Comparison of ENCODE assay signal across 12 cellular contexts in the genomic region with DNA sequence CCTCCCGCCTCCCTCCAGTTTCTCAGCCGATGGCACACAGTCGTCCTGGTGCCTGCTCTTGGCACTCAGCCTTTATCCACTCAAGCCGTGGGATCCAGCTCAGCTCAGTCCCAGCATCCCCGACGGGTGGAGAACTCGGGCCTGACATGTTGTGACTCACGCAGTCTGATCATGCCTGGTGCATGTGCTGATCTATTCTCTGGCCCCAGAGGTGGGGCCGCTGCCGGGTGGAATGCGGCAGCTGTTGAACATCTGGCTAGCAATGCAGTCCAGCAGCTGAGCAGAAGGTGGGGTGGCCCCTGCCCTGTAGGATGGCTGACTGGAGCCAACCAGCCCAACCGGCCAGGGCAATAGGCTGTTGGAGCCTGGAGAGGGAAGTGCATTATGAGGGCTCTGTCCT. TPM values are rescaled to one million over a fixed set of nuclear protein-coding genes. Genes with fewer than 3 reads are reported as not detected.
DNase-seq lines count a peak whose midpoint lies in the region; ATAC-seq and TF ChIP-seq lines count a peak whose summit lies in the region.
"Had no signal": no experiment of that assay in that cellular context is flagged by ENCODE, and none has a peak within 500 bp of the region (broad histone marks: within the 10 kb centered on the region; RNA-seq: fewer than 3 reads in every experiment).

No MANE protein-coding gene starts in this region.

- H3K79me2 ChIP-seq in neural progenitor cell (ENCODE audit: low read depth), result peaks cover 26% of the 10 kb centered on the region

- DNase-seq in CD4-positive, alpha-beta T cell, result no peak
- DNase-seq in RKO (ENCODE audit: low spot score) (peak; percentile 43), fibroblast of peridontal ligament (ENCODE audit: extremely low read depth) (peak; percentile 51), neural progenitor cell (ENCODE audit: low spot score) (no peak), GM10248 (ENCODE audit: extremely low spot score) (no peak), D341Med (ENCODE audit: low spot score) (no peak)
- DNase-seq in activated T-helper 1 cell treated with anti-CD3 and anti-CD28 coated beads, Interleukin-12 subunit alpha, Interleukin-12 subunit beta, Interleukin-2, Interleukin-4 antibody, amounts not matched to agents 30 ng/mL and 10 ng/mL and 1 ng/mL, durations not matched to agents 14 hours and 24 hours and 36 hours (ENCODE audit: low spot score), result no peak
- DNase-seq: CD4-positive, CD25-positive, alpha-beta regulatory T cell; immature natural killer cell; OCI-M1; T1000 had no signal

- H3K36me3 ChIP-seq in neural progenitor cell, result no peaks in the 10 kb centered on the region

- peak overlapping the region; percentile 11 for H3K4me3 Mint-ChIP-seq in CD4-positive, alpha-beta T cell
- H3K4me3 Mint-ChIP-seq in neural progenitor cell, result peak overlapping the region; percentile 61
- no peak overlapping the region for H3K4me3 Mint-ChIP-seq in activated T-helper 1 cell treated with anti-CD3 and anti-CD28 coated beads, Interleukin-12 subunit alpha, Interleukin-12 subunit beta, Interleukin-2, Interleukin-4 antibody, amounts not matched to agents 30 ng/mL and 10 ng/mL and 1 ng/mL, durations not matched to agents 14 hours and 24 hours and 36 hours

- POLR2A ChIA-PET in CD4-positive, alpha-beta T cell (lab: Charles Lee), result no interaction called here
- POLR2A ChIA-PET in GM10248 (lab: Yijun Ruan, JAX), result no interaction called here

- peaks cover 9% of the 10 kb centered on the region for H3K4me1 Mint-ChIP-seq in CD4-positive, alpha-beta T cell (ENCODE audit: low read depth)
- peaks cover 28% of the 10 kb centered on the region for H3K4me1 Mint-ChIP-seq in neural progenitor cell
- H3K4me1 Mint-ChIP-seq in activated T-helper 1 cell treated with anti-CD3 and anti-CD28 coated beads, Interleukin-12 subunit alpha, Interleukin-12 subunit beta, Interleukin-2, Interleukin-4 antibody, amounts not matched to agents 30 ng/mL and 10 ng/mL and 1 ng/mL, durations not matched to agents 14 hours and 24 hours and 36 hours (ENCODE audit: low read depth), result peaks cover 6% of the 10 kb centered on the region

- H3K9me3 Mint-ChIP-seq in CD4-positive, alpha-beta T cell, result no peaks in the 10 kb centered on the region
- no peaks in the 10 kb centered on the region for H3K9me3 Mint-ChIP-seq in neural progenitor cell
- no peaks in the 10 kb centered on the region for H3K9me3 Mint-ChIP-seq in activated T-helper 1 cell treated with anti-CD3 and anti-CD28 coated beads, Interleukin-12 subunit alpha, Interleukin-12 subunit beta, Interleukin-2, Interleukin-4 antibody, amounts not matched to agents 30 ng/mL and 10 ng/mL and 1 ng/mL, durations not matched to agents 14 hours and 24 hours and 36 hours
- H3K9me3 Mint-ChIP-seq: CD4-positive, CD25-positive, alpha-beta regulatory T cell; immature natural killer cell had no signal

- H3K9me3 ChIP-seq in CD4-positive, alpha-beta T cell (ENCODE audit: control insufficient read depth, low read length), result no peaks in the 10 kb centered on the region
- H3K9me3 ChIP-seq in neural progenitor cell (ENCODE audit: low read depth), result no peaks in the 10 kb centered on the region

- no peak overlapping the region for H3K9ac ChIP-seq in neural progenitor cell

- intact Hi-C loops in CD4-positive, alpha-beta T cell (cut with DNase I, micrococcal nuclease), result no loop called here
- intact Hi-C loops in activated T-helper 1 cell treated with anti-CD3 and anti-CD28 coated beads, Interleukin-12 subunit alpha, Interleukin-12 subunit beta, Interleukin-2, Interleukin-4 antibody, amounts not matched to agents 30 ng/mL and 10 ng/mL and 1 ng/mL, durations not matched to agents 14 hours and 24 hours and 36 hours (cut with micrococcal nuclease), result no loop called here

- H3K27me3 Mint-ChIP-seq in CD4-positive, alpha-beta T cell, result peaks cover 40% of the 10 kb centered on the region
- H3K27me3 Mint-ChIP-seq in neural progenitor cell (ENCODE audit: insufficient read depth, low read depth), result peaks cover 12% of the 10 kb centered on the region
- H3K27me3 Mint-ChIP-seq in activated T-helper 1 cell treated with anti-CD3 and anti-CD28 coated beads, Interleukin-12 subunit alpha, Interleukin-12 subunit beta, Interleukin-2, Interleukin-4 antibody, amounts not matched to agents 30 ng/mL and 10 ng/mL and 1 ng/mL, durations not matched to agents 14 hours and 24 hours and 36 hours (ENCODE audit: insufficient read depth), result peaks cover 42% of the 10 kb centered on the region

- no peak overlapping the region for H3K27ac Mint-ChIP-seq in CD4-positive, alpha-beta T cell
- peak overlapping the region; percentile 33 for H3K27ac Mint-ChIP-seq in neural progenitor cell
- no peak overlapping the region for H3K27ac Mint-ChIP-seq in activated T-helper 1 cell treated with anti-CD3 and anti-CD28 coated beads, Interleukin-12 subunit alpha, Interleukin-12 subunit beta, Interleukin-2, Interleukin-4 antibody, amounts not matched to agents 30 ng/mL and 10 ng/mL and 1 ng/mL, durations not matched to agents 14 hours and 24 hours and 36 hours
- H3K27ac Mint-ChIP-seq: CD4-positive, CD25-positive, alpha-beta regulatory T cell; immature natural killer cell had no signal

- H3K27ac ChIP-seq in CD4-positive, alpha-beta T cell (ENCODE audit: low read depth, low read length), result no peak overlapping the region
- H3K27ac ChIP-seq in neural progenitor cell, result no peak overlapping the region

- no peak overlapping the region for H3K4me3 ChIP-seq in neural progenitor cell

- H4K20me1 ChIP-seq in neural progenitor cell (ENCODE audit: low read depth), result peaks cover 15% of the 10 kb centered on the region

- CTCF ChIA-PET in CD4-positive, alpha-beta T cell (lab: Charles Lee), result no interaction called here
- CTCF ChIA-PET in GM10248 (lab: Yijun Ruan, JAX), result interaction anchor here (0.9 kb wide), 1 partner anchor 32 kb away, joined by 3 read pairs; no protein-coding TSS in a partner anchor

- no peak for ATAC-seq in CD4-positive, alpha-beta T cell (ENCODE audit: poor library complexity)
- no peak for ATAC-seq in HG03520 (IDR thresholded peaks at IDR 0.05; ENCODE audit: unreplicated experiment)

- H3K4me2 ChIP-seq in neural progenitor cell, result no peak overlapping the region

- H3F3A ChIP-seq in neural progenitor cell (ENCODE audit: low read depth), result peaks cover 31% of the 10 kb centered on the region

- H2AFZ ChIP-seq in neural progenitor cell (replicated peaks), result no peak overlapping the region

- TF ChIP-seq CTCF in CD4-positive, alpha-beta T cell (IDR thresholded peaks at IDR 0.05), result no peak
- TF ChIP-seq CTCF in neural progenitor cell (IDR thresholded peaks at IDR 0.05) (no peak), GM10248 (IDR thresholded peaks at IDR 0.05; ENCODE audit: control extremely low read depth, extremely low read depth, low read depth, missing control alignments) (no peak)

- H3K36me3 Mint-ChIP-seq in CD4-positive, alpha-beta T cell (ENCODE audit: low read depth), result no peaks in the 10 kb centered on the region
- no peaks in the 10 kb centered on the region for H3K36me3 Mint-ChIP-seq in neural progenitor cell
- H3K36me3 Mint-ChIP-seq in activated T-helper 1 cell treated with anti-CD3 and anti-CD28 coated beads, Interleukin-12 subunit alpha, Interleukin-12 subunit beta, Interleukin-2, Interleukin-4 antibody, amounts not matched to agents 30 ng/mL and 10 ng/mL and 1 ng/mL, durations not matched to agents 14 hours and 24 hours and 36 hours (ENCODE audit: low read depth), result no peaks in the 10 kb centered on the region
- H3K36me3 Mint-ChIP-seq: CD4-positive, CD25-positive, alpha-beta regulatory T cell; immature natural killer cell had no signal

- H3K4me1 ChIP-seq in neural progenitor cell, result peaks cover 21% of the 10 kb centered on the region

- peaks cover 30% of the 10 kb centered on the region for H3K27me3 ChIP-seq in CD4-positive, alpha-beta T cell (ENCODE audit: control insufficient read depth, insufficient read depth, low read length)
- H3K27me3 ChIP-seq in neural progenitor cell, result no peaks in the 10 kb centered on the region

RNA-seq across cellular contexts. Expression of gene AIF1L, which starts 1.7 kb away (rescaled TPM):
- not detected for total RNA-seq in CD4-positive, alpha-beta T cell
- 69.0 and 95.1 TPM in 2 replicates for total RNA-seq in neural progenitor cell (ENCODE audit: low replicate concordance)
- 0.34 and 0.51 TPM in 2 replicates for total RNA-seq in activated T-helper 1 cell treated with anti-CD3 and anti-CD28 coated beads, Interleukin-12 subunit alpha, Interleukin-12 subunit beta, Interleukin-2, Interleukin-4 antibody, amounts not matched to agents 30 ng/mL and 10 ng/mL and 1 ng/mL, durations not matched to agents 14 hours and 24 hours and 36 hours

RNA-seq across cellular contexts. Expression of gene NUP214, which starts 30.8 kb away (rescaled TPM):
- total RNA-seq in CD4-positive, alpha-beta T cell, result 100 to 1,000 TPM; 105 to 107 TPM
- total RNA-seq in neural progenitor cell (ENCODE audit: low replicate concordance), result 21.1 and 37.6 TPM in 2 replicates
- 77.7 and 80.7 TPM in 2 replicates for total RNA-seq in activated T-helper 1 cell treated with anti-CD3 and anti-CD28 coated beads, Interleukin-12 subunit alpha, Interleukin-12 subunit beta, Interleukin-2, Interleukin-4 antibody, amounts not matched to agents 30 ng/mL and 10 ng/mL and 1 ng/mL, durations not matched to agents 14 hours and 24 hours and 36 hours

Comparison
In these comparisons a context has a peak if more than half of its experiments do, and no peak if none do; other contexts are left out.
1. DNase-seq: peak in RKO (single experiment) and fibroblast of peridontal ligament (single experiment); none in CD4-positive, alpha-beta T cell (0 of 10), neural progenitor cell (single experiment), GM10248 (single experiment), D341Med (single experiment) and activated T-helper 1 cell treated with anti-CD3 and anti-CD28 coated beads, Interleukin-12 subunit alpha, Interleukin-12 subunit beta, Interleukin-2, Interleukin-4 antibody, amounts not matched to agents 30 ng/mL and 10 ng/mL and 1 ng/mL, durations not matched to agents 14 hours and 24 hours and 36 hours (single experiment).
2. RNA of gene AIF1L, which starts 1.7 kb away (total RNA-seq): 69.0 to 95.1 TPM in neural progenitor cell; 0.34 to 0.51 TPM in activated T-helper 1 cell treated with anti-CD3 and anti-CD28 coated beads, Interleukin-12 subunit alpha, Interleukin-12 subunit beta, Interleukin-2, Interleukin-4 antibody, amounts not matched to agents 30 ng/mL and 10 ng/mL and 1 ng/mL, durations not matched to agents 14 hours and 24 hours and 36 hours and not detected in CD4-positive, alpha-beta T cell; every median in the first group is over 10 times any median in the second.